ENCODE assay signal across 8 cellular contexts in genomic region chr1:1662392-1662791, GRCh38. TPM values are rescaled to one million over a fixed set of nuclear protein-coding genes. Genes with fewer than 3 reads are reported as not detected.
DNase-seq lines count a peak whose midpoint lies in the region; ATAC-seq and TF ChIP-seq lines count a peak whose summit lies in the region.
"Not testable (repeated sequence)": the region's sequence is repeated elsewhere in the genome, so short reads cannot be mapped to it uniquely, and the experiment has no call there.

No MANE protein-coding gene starts in this region.

- H3K18ac ChIP-seq in IMR-90 (ENCODE audit: low read depth, low read length): peak overlapping the region; percentile 82; the same call in 1 of the 2 replicates

- not testable (repeated sequence) for H4K20me1 ChIP-seq in IMR-90 (ENCODE audit: insufficient read depth, low read length)

- H3K9me3 Mint-ChIP-seq in activated T-helper 17 cell treated with anti-CD3 and anti-CD28 coated beads, Interleukin-2, amount 50 U/mL, for 72 hours: not testable (repeated sequence)

- DNase-seq in AG04450 (ENCODE audit: low read depth, low spot score); breast epithelium (ENCODE audit: low spot score in 2 of 2); sciatic nerve (ENCODE audit: low spot score); transverse colon: not testable (repeated sequence)
- DNase-seq in IMR-90 (peak; percentile 44), fibroblast of gingiva (ENCODE audit: low read depth) (peak; percentile 47), iris pigment epithelial cell (ENCODE audit: low read depth) (peak; percentile 28)

- in situ Hi-C loops in IMR-90 (cut with MboI; ENCODE audit: low sequenced_read_pairs); transverse colon (cut with MboI; ENCODE audit: low pct_ligation_motif_present in 1 of 4, low pct_unique_long_range_greater_than_20kb in 1 of 4, low sequenced_read_pairs in 3 of 4): not testable (repeated sequence)

- not testable (repeated sequence) for H3K4me1 Mint-ChIP-seq in activated T-helper 17 cell treated with anti-CD3 and anti-CD28 coated beads, Interleukin-2, amount 50 U/mL, for 72 hours

- not testable (repeated sequence) for TF ChIP-seq POLR2A in IMR-90 (IDR thresholded peaks at IDR 0.05; ENCODE audit: low read depth, low read length); breast epithelium (IDR thresholded peaks at IDR 0.05); transverse colon (IDR thresholded peaks at IDR 0.05)

- BruUV-seq in IMR-90 (replicated peaks; lab: Mats Ljungman, UMichigan): not testable (repeated sequence)

- H3K23ac ChIP-seq in IMR-90 (ENCODE audit: low read depth, low read length): not testable (repeated sequence)

- not testable (repeated sequence) for H3K9ac ChIP-seq in IMR-90 (ENCODE audit: low read depth, low read length)

- H3K56ac ChIP-seq in IMR-90 (ENCODE audit: extremely low read depth, insufficient read depth, low read length): not testable (repeated sequence)

- peaks cover 23% of the 10 kb centered on the region for H3K36me3 Mint-ChIP-seq in activated T-helper 17 cell treated with anti-CD3 and anti-CD28 coated beads, Interleukin-2, amount 50 U/mL, for 72 hours (ENCODE audit: low read depth)

- not testable (repeated sequence) for H3K27me3 Mint-ChIP-seq in activated T-helper 17 cell treated with anti-CD3 and anti-CD28 coated beads, Interleukin-2, amount 50 U/mL, for 72 hours

- H2AK5ac ChIP-seq in IMR-90 (ENCODE audit: low read depth, low read length): not testable (repeated sequence)

- dilution Hi-C loops in IMR-90 (cut with HindIII; ENCODE audit: low sequenced_read_pairs, unreplicated experiment): not testable (repeated sequence)

- H3K4me1 ChIP-seq in IMR-90 (ENCODE audit: control insufficient read depth, insufficient read depth, low read length); breast epithelium: not testable (repeated sequence)
- H3K4me1 ChIP-seq in transverse colon: peaks cover 3 to 14% (median 6%) of the 10 kb centered on the region in 4 donors

- H4K8ac ChIP-seq in IMR-90 (ENCODE audit: low read depth in 2 of 2, low read length in 2 of 2): peak overlapping the region in 1 of 2 experiments; percentile 40; a peak in 2 of 4 replicates

- TF ChIP-seq EP300 in transverse colon (IDR thresholded peaks at IDR 0.05; ENCODE audit: low read depth): not testable (repeated sequence)

- H3K36me3 ChIP-seq in IMR-90 (ENCODE audit: control insufficient read depth, insufficient read depth, low read length) (peaks cover 21% of the 10 kb centered on the region), breast epithelium (peaks cover 10% of the 10 kb centered on the region), transverse colon (peaks cover 0 to 20% (median 9%) of the 10 kb centered on the region in 4 donors)

- not testable (repeated sequence) for H3K9me1 ChIP-seq in IMR-90 (ENCODE audit: insufficient read depth, low read length)

- H2BK120ac ChIP-seq in IMR-90 (ENCODE audit: low read depth, low read length): not testable (repeated sequence)

- H2BK15ac ChIP-seq in IMR-90 (ENCODE audit: low read depth, low read length): not testable (repeated sequence)

- peak overlapping the region; percentile 28 for H3K4me3 Mint-ChIP-seq in activated T-helper 17 cell treated with anti-CD3 and anti-CD28 coated beads, Interleukin-2, amount 50 U/mL, for 72 hours

- peak overlapping the region; percentile 96 for H4K5ac ChIP-seq in IMR-90 (ENCODE audit: low read depth, low read length)

- H3K4me3 ChIP-seq in AG04450 (ENCODE audit: low read depth, low read length); IMR-90 (ENCODE audit: insufficient read depth, low read depth, low read length); breast epithelium; transverse colon: not testable (repeated sequence)

- not testable (repeated sequence) for TF ChIP-seq CTCF in AG04450 (IDR thresholded peaks at IDR 0.05; ENCODE audit: low read depth, low read length); IMR-90 (conservative IDR thresholded peaks at IDR 0.05; ENCODE audit: low read depth, low read length); breast epithelium (IDR thresholded peaks at IDR 0.05); transverse colon (IDR thresholded peaks at IDR 0.05)

- H2BK5ac ChIP-seq in IMR-90 (ENCODE audit: low read depth, low read length, poor library complexity, severe bottlenecking): peak overlapping the region; percentile 69

- peak overlapping the region; percentile 41 for H3K4ac ChIP-seq in IMR-90 (ENCODE audit: low read depth, low read length)

- H3K14ac ChIP-seq in IMR-90 (replicated peaks; ENCODE audit: low read depth, low read length): not testable (repeated sequence)

- TF ChIP-seq RAD21 in IMR-90 (IDR thresholded peaks at IDR 0.05; ENCODE audit: low read length): not testable (repeated sequence)

- H4K91ac ChIP-seq in IMR-90 (ENCODE audit: insufficient read depth, low read depth, low read length): peak overlapping the region; percentile 44; the same call in 1 of the 2 replicates

- H3K27ac ChIP-seq in AG04450 (ENCODE audit: low read depth, low read length) (peak overlapping the region; percentile 61), IMR-90 (ENCODE audit: insufficient read depth, low read length) (peak overlapping the region; percentile 42; the same call in 1 of the 2 replicates), breast epithelium (peak overlapping the region; percentile 62 to 85), transverse colon (peak overlapping the region; percentile 49 to 73 (median 58))

- not testable (repeated sequence) for H3K27me3 ChIP-seq in AG04450 (ENCODE audit: control insufficient read depth, insufficient read depth, low read length); IMR-90 (ENCODE audit: control insufficient read depth, insufficient read depth, low read length); breast epithelium; transverse colon

- not testable (repeated sequence) for H2BK20ac ChIP-seq in IMR-90 (ENCODE audit: low read depth, low read length)

- 100% methylated on average over 2 of the region's 9 CpGs; no CpG with 5 or more reads in 1 of the 2 experiments for WGBS in IMR-90 (ENCODE audit: extremely low coverage in 2 of 2, insufficient read length in 1 of 2), 2 experiments
- 74% methylated on average over 8 of the region's 9 CpGs; no CpG with 5 or more reads in 1 of the 2 donors for WGBS in transverse colon (ENCODE audit: low coverage in 1 of 2), 2 donors

- intact Hi-C loops in IMR-90 (cut with micrococcal nuclease); breast epithelium (cut with DNase I; ENCODE audit: low total_unique reads); sciatic nerve (cut with DNase I); transverse colon (cut with DNase I; ENCODE audit: low total_unique reads): not testable (repeated sequence)

- POLR2A ChIA-PET in AG04450 (lab: Yijun Ruan, JAX); IMR-90 (lab: Charles Lee; ENCODE audit: unreplicated experiment): not testable (repeated sequence)

- H3K9me3 ChIP-seq in AG04450 (ENCODE audit: control insufficient read depth, insufficient read depth, low read length); IMR-90 (ENCODE audit: control insufficient read depth, insufficient read depth, low read length); breast epithelium; transverse colon: not testable (repeated sequence)

- H3K4me2 ChIP-seq in IMR-90 (ENCODE audit: low read depth, low read length): peak overlapping the region; percentile 82

- not testable (repeated sequence) for H3K79me1 ChIP-seq in IMR-90 (ENCODE audit: low read depth in 1 of 2, low read length in 2 of 2)

- ATAC-seq in IMR-90 (ENCODE audit: low read depth) (peak; percentile 13), sciatic nerve (peak; percentile 9)
- ATAC-seq in activated T-helper 17 cell treated with anti-CD3 and anti-CD28 coated beads, Interleukin-2, amount 50 U/mL, for 72 hours (replicated peaks): not testable (repeated sequence)

- H2AK9ac ChIP-seq in IMR-90 (replicated peaks; ENCODE audit: low read depth, low read length, poor library complexity): not testable (repeated sequence)

- H2AFZ ChIP-seq in IMR-90 (replicated peaks; ENCODE audit: low read length, poor library complexity): not testable (repeated sequence)

- CTCF ChIA-PET in AG04450 (lab: Charles Lee); IMR-90 (lab: Yijun Ruan, JAX): not testable (repeated sequence)

- peak overlapping the region; percentile 66 for H3K27ac Mint-ChIP-seq in activated T-helper 17 cell treated with anti-CD3 and anti-CD28 coated beads, Interleukin-2, amount 50 U/mL, for 72 hours

RNA-seq across cellular contexts. Expression of gene CDK11B, which starts 3.6 kb away (rescaled TPM):
- polyA plus RNA-seq in AG04450 (2011; rRNA removed): 6.7 and 13.3 TPM in 2 replicates
- 4.1 and 5.6 TPM in 2 replicates for polyA minus RNA-seq in AG04450 (2011; rRNA and poly(A)+ RNA removed)
- 8.2 and 8.9 TPM in 2 replicates for total RNA-seq in IMR-90 (2012; rRNA removed)
- 16.3 and 19.1 TPM in 2 replicates for polyA plus RNA-seq in IMR-90 (2012; rRNA removed)
- polyA plus RNA-seq in IMR-90 (2012; cell fraction: cytosol; rRNA removed): 7.1 and 9.1 TPM in 2 replicates
- polyA plus RNA-seq in IMR-90 (2012; cell fraction: nucleus; rRNA removed; ENCODE audit: low replicate concordance): 19.2 and 19.6 TPM in 2 replicates
- 10 to 100 TPM; 19.1 to 34.4 TPM for total RNA-seq in activated T-helper 17 cell treated with anti-CD3 and anti-CD28 coated beads, Interleukin-2, amount 50 U/mL, for 72 hours
- total RNA-seq in breast epithelium: 10 to 100 TPM; 17.4 to 30.3 (median 26.2) TPM
- 27.9 TPM for total RNA-seq in sciatic nerve
- 100 to 1,000 TPM in 1 of 4 donors, 10 to 100 TPM in 3; 28.4 to 183 (median 60.5) TPM for total RNA-seq in transverse colon

RNA-seq across cellular contexts. Expression of gene SLC35E2B, which starts 30.2 kb away (rescaled TPM):
- polyA plus RNA-seq in AG04450 (2011; rRNA removed) (30.5 and 36.4 TPM in 2 replicates), IMR-90 (2012; rRNA removed) (25.1 and 30.2 TPM in 2 replicates)
- 36.4 and 42.3 TPM in 2 replicates for polyA minus RNA-seq in AG04450 (2011; rRNA and poly(A)+ RNA removed)
- total RNA-seq in IMR-90 (2012; rRNA removed) (13.9 and 14.9 TPM in 2 replicates), breast epithelium (10 to 100 TPM; 37.3 to 96.4 (median 45.6) TPM), sciatic nerve (45.6 TPM), transverse colon (100 to 1,000 TPM in 2 of 4 donors, 10 to 100 TPM in 2; 63.4 to 202 (median 83.9) TPM)
- polyA plus RNA-seq in IMR-90 (2012; cell fraction: cytosol; rRNA removed): 15.3 and 21.7 TPM in 2 replicates
- polyA plus RNA-seq in IMR-90 (2012; cell fraction: nucleus; rRNA removed; ENCODE audit: low replicate concordance): 52.7 and 65.7 TPM in 2 replicates
- total RNA-seq in activated T-helper 17 cell treated with anti-CD3 and anti-CD28 coated beads, Interleukin-2, amount 50 U/mL, for 72 hours: 10 to 100 TPM; 31.4 to 38.5 TPM

RNA-seq across cellular contexts. Expression of gene MMP23B, which starts 30.4 kb away (rescaled TPM):
- polyA plus RNA-seq in AG04450 (2011; rRNA removed): 4.9 and 7.1 TPM in 2 replicates
- polyA minus RNA-seq in AG04450 (2011; rRNA and poly(A)+ RNA removed): 0.97 TPM in 1 of 2 replicates, not detected in the other
- 1.1 and 1.4 TPM in 2 replicates for total RNA-seq in IMR-90 (2012; rRNA removed)
- 5.4 and 9.1 TPM in 2 replicates for polyA plus RNA-seq in IMR-90 (2012; rRNA removed)
- polyA plus RNA-seq in IMR-90 (2012; cell fraction: cytosol; rRNA removed): 9.6 and 14.4 TPM in 2 replicates
- polyA plus RNA-seq in IMR-90 (2012; cell fraction: nucleus; rRNA removed; ENCODE audit: low replicate concordance): 23.7 and 54.5 TPM in 2 replicates
- 1 to 10 TPM; 1.8 to 6.5 TPM for total RNA-seq in activated T-helper 17 cell treated with anti-CD3 and anti-CD28 coated beads, Interleukin-2, amount 50 U/mL, for 72 hours
- 10 to 100 TPM in 1 of 3 donors, 1 to 10 TPM in 2; 2.7 to 15.5 (median 7.5) TPM for total RNA-seq in breast epithelium
- total RNA-seq in sciatic nerve: 5.4 TPM
- 10 to 100 TPM in 2 of 4 donors, 1 to 10 TPM in 2; 4.9 to 58.9 (median 9.9) TPM for total RNA-seq in transverse colon

RNA-seq across cellular contexts. Expression of gene MIB2, which starts 47.1 kb away (rescaled TPM):
- polyA plus RNA-seq in AG04450 (2011; rRNA removed) (9.4 and 14.0 TPM in 2 replicates), IMR-90 (2012; rRNA removed) (47.8 and 58.0 TPM in 2 replicates)
- 7.9 and 11.7 TPM in 2 replicates for polyA minus RNA-seq in AG04450 (2011; rRNA and poly(A)+ RNA removed)
- total RNA-seq in IMR-90 (2012; rRNA removed) (17.2 and 18.1 TPM in 2 replicates), breast epithelium (10 to 100 TPM; 32.0 to 69.5 (median 48.9) TPM), sciatic nerve (68.4 TPM), transverse colon (100 to 1,000 TPM in 3 of 4 donors, 10 to 100 TPM in 1; 94.2 to 346 (median 224) TPM)
- 32.4 and 47.2 TPM in 2 replicates for polyA plus RNA-seq in IMR-90 (2012; cell fraction: cytosol; rRNA removed)
- polyA plus RNA-seq in IMR-90 (2012; cell fraction: nucleus; rRNA removed; ENCODE audit: low replicate concordance): 393 and 1,256 TPM in 2 replicates
- 10 to 100 TPM; 42.7 to 83.5 TPM for total RNA-seq in activated T-helper 17 cell treated with anti-CD3 and anti-CD28 coated beads, Interleukin-2, amount 50 U/mL, for 72 hours
